In genomic region chr7:106038289-106038688, GRCh38 we compare ENCODE assay signal across 16 cellular contexts.
A peak's percentile ranks its signal among the peaks of the same experiment; 100 is the strongest.
DNase-seq lines count a peak whose midpoint lies in the region; ATAC-seq and TF ChIP-seq lines count a peak whose summit lies in the region.
"Had no signal": no experiment of that assay in that cellular context is flagged by ENCODE, and none has a peak within 500 bp of the region (broad histone marks: within the 10 kb centered on the region; RNA-seq: fewer than 3 reads in every experiment).

No MANE protein-coding gene starts in this region.

- H3K9me3 Mint-ChIP-seq in activated naive CD4-positive, alpha-beta T cell treated with anti-CD3 and anti-CD28 coated beads, Interleukin-2, amount 50 U/mL, for 24 hours: no peaks in the 10 kb centered on the region
- H3K9me3 Mint-ChIP-seq in activated naive CD4-positive, alpha-beta T cell treated with anti-CD3 and anti-CD28 coated beads, Interleukin-2, amount 10 ng/mL, durations not matched to agents 7 days and 5 days: no peaks in the 10 kb centered on the region
- no peaks in the 10 kb centered on the region for H3K9me3 Mint-ChIP-seq in activated T-helper 17 cell treated with anti-CD3 and anti-CD28 coated beads, Interleukin-2, amount 50 U/mL, for 72 hours

- H4K91ac ChIP-seq in neuronal stem cell (ENCODE audit: low read depth, low read length, poor library complexity): no peak overlapping the region

- H3K27me3 ChIP-seq in neuronal stem cell (ENCODE audit: control insufficient read depth in 3 of 3, insufficient read depth in 3 of 3, low read depth in 1 of 3, low read length in 3 of 3): no peaks in the 10 kb centered on the region
- peaks cover 0 to 2% of the 10 kb centered on the region in 2 donors for H3K27me3 ChIP-seq in tibial artery
- H3K27me3 ChIP-seq in left ventricle myocardium inferior (ENCODE audit: low read depth): peaks cover 5% of the 10 kb centered on the region
- H3K27me3 ChIP-seq: BLaER1 had no signal

- no peak for DNase-seq in activated naive CD4-positive, alpha-beta T cell treated with anti-CD3 and anti-CD28 coated beads, Interleukin-2, amount 10 ng/mL, durations not matched to agents 7 days and 5 days
- DNase-seq in neuronal stem cell (ENCODE audit: low spot score) (no peak), tibial artery (no peak), NCI-H1694 (lab: John Stamatoyannopoulos, UW) (no peak), left ventricle myocardium inferior (no peak)
- DNase-seq: 8988T, AML-193, Calu3, DMS 273 treated with DMSO at 0.1 percent for 48 hours, GOT3 had no signal

- no CpG with 5 or more reads among the region's 5 CpGs for WGBS in neuronal stem cell (ENCODE audit: extremely low coverage in 2 of 2, insufficient read length in 2 of 2, insufficient replicate concordance in 1 of 2), 2 donors

- H3K79me1 ChIP-seq in neuronal stem cell (ENCODE audit: low read depth, low read length): no peaks in the 10 kb centered on the region

- H3K9me3 ChIP-seq in neuronal stem cell (replicated peaks in 1 of 2; ENCODE audit: control insufficient read depth in 2 of 2, insufficient read depth in 1 of 2, low read depth in 1 of 2, low read length in 2 of 2) (peaks cover 0 to 5% of the 10 kb centered on the region in 2 donors), tibial artery (no peaks in the 10 kb centered on the region), left ventricle myocardium inferior (replicated peaks) (peaks cover 6% of the 10 kb centered on the region)
- H3K9me3 ChIP-seq: BLaER1, HAP-1 had no signal

- H3K36me3 ChIP-seq in neuronal stem cell (replicated peaks in 1 of 2; ENCODE audit: control insufficient read depth in 2 of 2, insufficient read depth in 2 of 2, low read length in 2 of 2): no peaks in the 10 kb centered on the region
- H3K36me3 ChIP-seq in tibial artery: no peaks in the 10 kb centered on the region
- H3K36me3 ChIP-seq in left ventricle myocardium inferior: no peaks in the 10 kb centered on the region
- H3K36me3 ChIP-seq: BLaER1, HAP-1 had no signal

- H3K14ac ChIP-seq in neuronal stem cell (ENCODE audit: low read length): no peak overlapping the region

- H3K4me3 ChIP-seq in neuronal stem cell (ENCODE audit: low read length in 2 of 2): no peak overlapping the region
- no peak overlapping the region for H3K4me3 ChIP-seq in tibial artery
- H3K4me3 ChIP-seq in left ventricle myocardium inferior: no peak overlapping the region
- H3K4me3 ChIP-seq: BLaER1, HAP-1 had no signal

- no peaks in the 10 kb centered on the region for H3K36me3 Mint-ChIP-seq in activated naive CD4-positive, alpha-beta T cell treated with anti-CD3 and anti-CD28 coated beads, Interleukin-2, amount 50 U/mL, for 24 hours
- no peaks in the 10 kb centered on the region for H3K36me3 Mint-ChIP-seq in activated naive CD4-positive, alpha-beta T cell treated with anti-CD3 and anti-CD28 coated beads, Interleukin-2, amount 10 ng/mL, durations not matched to agents 7 days and 5 days
- H3K36me3 Mint-ChIP-seq in activated T-helper 17 cell treated with anti-CD3 and anti-CD28 coated beads, Interleukin-2, amount 50 U/mL, for 72 hours (ENCODE audit: low read depth): no peaks in the 10 kb centered on the region

- H3K4ac ChIP-seq in neuronal stem cell (ENCODE audit: low read length): no peak overlapping the region

- H3K4me3 Mint-ChIP-seq in activated naive CD4-positive, alpha-beta T cell treated with anti-CD3 and anti-CD28 coated beads, Interleukin-2, amount 50 U/mL, for 24 hours: no peak overlapping the region
- H3K4me3 Mint-ChIP-seq in activated naive CD4-positive, alpha-beta T cell treated with anti-CD3 and anti-CD28 coated beads, Interleukin-2, amount 10 ng/mL, durations not matched to agents 7 days and 5 days: no peak overlapping the region
- H3K4me3 Mint-ChIP-seq in activated T-helper 17 cell treated with anti-CD3 and anti-CD28 coated beads, Interleukin-2, amount 50 U/mL, for 72 hours: no peak overlapping the region
- H3K4me3 Mint-ChIP-seq: IgD-negative memory B cell had no signal

- H2BK12ac ChIP-seq in neuronal stem cell (ENCODE audit: low read length): no peak overlapping the region

- no peak overlapping the region for H2BK15ac ChIP-seq in neuronal stem cell (ENCODE audit: low read length)

- TF ChIP-seq CTCF in tibial artery (IDR thresholded peaks at IDR 0.05) (no peak), left ventricle myocardium inferior (IDR thresholded peaks at IDR 0.05; ENCODE audit: borderline replicate concordance) (no peak)

- ATAC-seq in activated T-helper 17 cell treated with anti-CD3 and anti-CD28 coated beads, Interleukin-2, amount 50 U/mL, for 72 hours (replicated peaks): no peak
- ATAC-seq in GM21786 (IDR thresholded peaks at IDR 0.05; ENCODE audit: unreplicated experiment): no peak

- H3K4me1 ChIP-seq in neuronal stem cell (ENCODE audit: control insufficient read depth in 2 of 2, insufficient read depth in 1 of 2, low read depth in 1 of 2, low read length in 2 of 2) (no peaks in the 10 kb centered on the region), tibial artery (peaks cover 0 to 8% (median 2%) of the 10 kb centered on the region in 4 donors), left ventricle myocardium inferior (peaks cover 17% of the 10 kb centered on the region)
- H3K4me1 ChIP-seq: BLaER1 had no signal

- peak overlapping the region; percentile 26 for H3K27ac Mint-ChIP-seq in activated naive CD4-positive, alpha-beta T cell treated with anti-CD3 and anti-CD28 coated beads, Interleukin-2, amount 50 U/mL, for 24 hours
- no peak overlapping the region for H3K27ac Mint-ChIP-seq in activated naive CD4-positive, alpha-beta T cell treated with anti-CD3 and anti-CD28 coated beads, Interleukin-2, amount 10 ng/mL, durations not matched to agents 7 days and 5 days
- H3K27ac Mint-ChIP-seq in activated T-helper 17 cell treated with anti-CD3 and anti-CD28 coated beads, Interleukin-2, amount 50 U/mL, for 72 hours: peak overlapping the region; percentile 10
- H3K27ac Mint-ChIP-seq: IgD-negative memory B cell had no signal

- no peak overlapping the region for H2BK120ac ChIP-seq in neuronal stem cell (ENCODE audit: low read depth, low read length)

- H3K9ac ChIP-seq in neuronal stem cell (ENCODE audit: low read depth, low read length, poor library complexity): peak overlapping the region; percentile 5
- H3K9ac ChIP-seq: BLaER1 had no signal

- peaks cover 2% of the 10 kb centered on the region for H3K27me3 Mint-ChIP-seq in activated naive CD4-positive, alpha-beta T cell treated with anti-CD3 and anti-CD28 coated beads, Interleukin-2, amount 50 U/mL, for 24 hours
- H3K27me3 Mint-ChIP-seq in activated naive CD4-positive, alpha-beta T cell treated with anti-CD3 and anti-CD28 coated beads, Interleukin-2, amount 10 ng/mL, durations not matched to agents 7 days and 5 days: peaks cover 41% of the 10 kb centered on the region
- no peaks in the 10 kb centered on the region for H3K27me3 Mint-ChIP-seq in activated T-helper 17 cell treated with anti-CD3 and anti-CD28 coated beads, Interleukin-2, amount 50 U/mL, for 72 hours
- H3K27me3 Mint-ChIP-seq: IgD-negative memory B cell had no signal

- intact Hi-C loops in tibial artery (cut with DNase I; ENCODE audit: low total_unique reads) (no loop called here), left ventricle myocardium inferior (cut with micrococcal nuclease) (loop anchor here (2.0 kb wide), 1 partner anchor 277 kb away; no protein-coding TSS in a partner anchor)

- H3K4me1 Mint-ChIP-seq in activated naive CD4-positive, alpha-beta T cell treated with anti-CD3 and anti-CD28 coated beads, Interleukin-2, amount 50 U/mL, for 24 hours: peaks cover 54% of the 10 kb centered on the region
- peaks cover 33% of the 10 kb centered on the region for H3K4me1 Mint-ChIP-seq in activated naive CD4-positive, alpha-beta T cell treated with anti-CD3 and anti-CD28 coated beads, Interleukin-2, amount 10 ng/mL, durations not matched to agents 7 days and 5 days
- H3K4me1 Mint-ChIP-seq in activated T-helper 17 cell treated with anti-CD3 and anti-CD28 coated beads, Interleukin-2, amount 50 U/mL, for 72 hours: peaks cover 7% of the 10 kb centered on the region

- H2BK5ac ChIP-seq in neuronal stem cell (ENCODE audit: low read length): no peak overlapping the region

- CTCF ChIA-PET in activated naive CD4-positive, alpha-beta T cell treated with anti-CD3 and anti-CD28 coated beads, Interleukin-2, amount 10 ng/mL, durations not matched to agents 7 days and 5 days (lab: Charles Lee): interaction anchor here (1.0 to 1.7 kb wide), 2 partner anchors 9 to 278 kb away, joined by 4 to 5 read pairs; no protein-coding TSS in a partner anchor

- H3K27ac ChIP-seq in neuronal stem cell (replicated peaks; ENCODE audit: low read length) (no peak overlapping the region), tibial artery (no peak overlapping the region), left ventricle myocardium inferior (replicated peaks) (no peak overlapping the region)
- H3K27ac ChIP-seq: BLaER1 had no signal

- no peak overlapping the region for H2AK5ac ChIP-seq in neuronal stem cell (ENCODE audit: low read depth, low read length)

- H3K18ac ChIP-seq in neuronal stem cell (ENCODE audit: low read length): peak overlapping the region; percentile 62

- no peak overlapping the region for H2AFZ ChIP-seq in neuronal stem cell (ENCODE audit: low read length)

- H3K23ac ChIP-seq in neuronal stem cell (ENCODE audit: low read depth, low read length, poor library complexity): no peak overlapping the region

- no peak overlapping the region for H3K4me2 ChIP-seq in neuronal stem cell (ENCODE audit: insufficient read depth, low read length, poor library complexity, severe bottlenecking)
- H3K4me2 ChIP-seq: BLaER1 had no signal

- no peak overlapping the region for H4K8ac ChIP-seq in neuronal stem cell (ENCODE audit: low read depth, low read length)
